Comparison of ENCODE assay signal across 35 cellular contexts in genomic region chr19:13742756-13743155, GRCh38. TPM values are rescaled to one million over a fixed set of nuclear protein-coding genes. Genes with fewer than 3 reads are reported as not detected.
DNase-seq lines count a peak whose midpoint lies in the region; ATAC-seq, FAIRE-seq and TF ChIP-seq lines count a peak whose summit lies in the region.
"Had no signal": no experiment of that assay in that cellular context is flagged by ENCODE, and none has a peak within 500 bp of the region (broad histone marks: within the 10 kb centered on the region; RNA-seq: fewer than 3 reads in every experiment).

No MANE protein-coding gene starts in this region.

- H3K27me3 ChIP-seq in HUES64 (ENCODE audit: insufficient read depth, low read length) (no peaks in the 10 kb centered on the region), bronchial epithelial cell (ENCODE audit: control insufficient read depth, insufficient read depth, low read length) (no peaks in the 10 kb centered on the region), upper lobe of left lung (no peaks in the 10 kb centered on the region)
- H3K27me3 ChIP-seq: breast epithelium, colonic mucosa, gastroesophageal sphincter, uterus had no signal

- ATAC-seq in upper lobe of left lung (ENCODE audit: low FRiP score in 2 of 2), result no peak
- no peak for ATAC-seq in HG03280 (IDR thresholded peaks at IDR 0.05; ENCODE audit: unreplicated experiment)
- ATAC-seq: activated T-cell treated with anti-CD3 and anti-CD28 coated beads, Interleukin-2, amount 50 U/mL, for 72 hours; CD8-positive, alpha-beta T cell; effector memory CD8-positive, alpha-beta T cell; esophagus mucosa; gastroesophageal sphincter; naive thymus-derived CD8-positive, alpha-beta T cell; stimulated activated naive CD8-positive, alpha-beta T cell treated with anti-CD3 and anti-CD28 coated beads, Interleukin-15, Interleukin-2, amounts not matched to agents 100 U/mL and 50 U/mL, for 24 hours had no signal

- H3K9ac ChIP-seq in HUES64 (ENCODE audit: low read depth, low read length), result peak overlapping the region; percentile 31; the same call in 1 of the 2 replicates

- H3K27ac ChIP-seq in HUES64 (ENCODE audit: low read depth, low read length) (no peak overlapping the region), caudate nucleus (ENCODE audit: low read depth, low read length) (no peak overlapping the region), upper lobe of left lung (peak overlapping the region in 1 of 4 donors; percentile 52)
- H3K27ac ChIP-seq: breast epithelium, colonic mucosa, gastroesophageal sphincter, left ventricle myocardium inferior, thoracic aorta, uterus had no signal

- 92% methylated on average over 1 of the region's 1 CpG for WGBS in HUES64
- 92 to 100% methylated on average over 1 of the region's 1 CpG for WGBS in upper lobe of left lung, 2 donors

- TF ChIP-seq POLR2A in upper lobe of left lung (IDR thresholded peaks at IDR 0.05), result no peak

- TF ChIP-seq CTCF in bronchial epithelial cell (IDR thresholded peaks at IDR 0.05; ENCODE audit: insufficient read depth, low read length, severe bottlenecking), result no peak
- TF ChIP-seq CTCF in upper lobe of left lung (IDR thresholded peaks at IDR 0.05), result no peak

- peak; percentile 55 for DNase-seq in Daoy (ENCODE audit: low read depth)
- peak; percentile 35 for DNase-seq in bronchial epithelial cell (ENCODE audit: low read depth)
- no peak for DNase-seq in NCI-H345 treated with DMSO at 0.1 percent for 48 hours (lab: John Stamatoyannopoulos, UW; ENCODE audit: unreplicated experiment)
- DNase-seq in caudate nucleus (lab: John Stamatoyannopoulos, UW), result no peak
- DNase-seq in upper lobe of left lung, result no peak
- DNase-seq: activated B cell treated with CpG ODN at 0.5 μM for 24 hours; activated naive CD4-positive, alpha-beta T cell treated with anti-CD3 and anti-CD28 coated beads, Interleukin-2, amount 10 ng/mL, durations not matched to agents 7 days and 5 days; activated T-cell treated with anti-CD3 and anti-CD28 coated beads, Interleukin-2, amount 50 U/mL, for 72 hours; AML-193; amygdala; CD8-positive, alpha-beta T cell; colonic mucosa; effector memory CD8-positive, alpha-beta T cell; left ventricle myocardium inferior; naive thymus-derived CD8-positive, alpha-beta T cell; NCI-H1092; NCI-H187; NCI-H2171; NCI-H524; occipital lobe; retina; SHP77 treated with DMSO at 0.1 percent for 48 hours; stimulated activated naive CD8-positive, alpha-beta T cell treated with anti-CD3 and anti-CD28 coated beads, Interleukin-15, Interleukin-2, amounts not matched to agents 100 U/mL and 50 U/mL, for 24 hours; uterus had no signal

- H3K4me1 ChIP-seq in HUES64 (ENCODE audit: insufficient read depth, low read length), result peaks cover 11% of the 10 kb centered on the region
- peaks cover 0 to 14% (median 2%) of the 10 kb centered on the region in 4 donors for H3K4me1 ChIP-seq in upper lobe of left lung
- H3K4me1 ChIP-seq: breast epithelium, gastroesophageal sphincter, uterus had no signal

- H3K9me3 ChIP-seq in HUES64 (ENCODE audit: insufficient read depth, low read depth, low read length), result no peaks in the 10 kb centered on the region
- no peaks in the 10 kb centered on the region for H3K9me3 ChIP-seq in iPS-18c (ENCODE audit: control insufficient read depth, insufficient read depth, low read length)
- no peaks in the 10 kb centered on the region for H3K9me3 ChIP-seq in upper lobe of left lung
- H3K9me3 ChIP-seq: breast epithelium, colonic mucosa, gastroesophageal sphincter, left ventricle myocardium inferior, thoracic aorta, uterus had no signal

- TF ChIP-seq EP300 in upper lobe of left lung (IDR thresholded peaks at IDR 0.05), result no peak

- H3K4me3 ChIP-seq in HUES64 (ENCODE audit: low read length), result no peak overlapping the region
- H3K4me3 ChIP-seq in bronchial epithelial cell (ENCODE audit: low read depth, low read length), result no peak overlapping the region
- H3K4me3 ChIP-seq in iPS-18c (ENCODE audit: insufficient read depth, low read depth, low read length), result peak overlapping the region; percentile 3; the same call in 1 of the 2 replicates
- no peak overlapping the region for H3K4me3 ChIP-seq in upper lobe of left lung
- H3K4me3 ChIP-seq: breast epithelium, colonic mucosa, gastroesophageal sphincter, left ventricle myocardium inferior, skin epidermis, thoracic aorta, uterus had no signal

- H3K36me3 ChIP-seq in HUES64 (ENCODE audit: insufficient read depth, low read length) (0 out of 2 replicates have a peak, but pooled peaks cover 3% of the 10 kb centered on the region), bronchial epithelial cell (ENCODE audit: control insufficient read depth, insufficient read depth, low read length) (no peaks in the 10 kb centered on the region), upper lobe of left lung (no peaks in the 10 kb centered on the region)
- H3K36me3 ChIP-seq: breast epithelium, colonic mucosa, gastroesophageal sphincter, left ventricle myocardium inferior, thoracic aorta, uterus had no signal

- no peak for FAIRE-seq in bronchial epithelial cell (lab: Jason Lieb, UNC)
- FAIRE-seq: A204.1, G401.6, islet of Langerhans had no signal

RNA-seq across cellular contexts. Expression of gene MRI1, which starts 21.6 kb away (rescaled TPM):
- total RNA-seq in Daoy (2014; rRNA removed; shearing (Covaris generic)), result 58.6 and 65.2 TPM in 2 replicates
- polyA plus RNA-seq in HUES64 (2013, experiment 1 of 2), result 11.9 TPM
- 10.8 TPM for polyA plus RNA-seq in HUES64 (2013, experiment 2 of 2)
- 16.6 and 27.9 TPM in 2 replicates for total RNA-seq in bronchial epithelial cell
- total RNA-seq in upper lobe of left lung, result 100 to 1,000 TPM in 2 of 6 donors, 10 to 100 TPM in 4; 29.4 to 155 (median 42.3) TPM

RNA-seq across cellular contexts. Expression of gene C19orf53, which starts 31.5 kb away (rescaled TPM):
- 214 and 231 TPM in 2 replicates for total RNA-seq in Daoy (2014; rRNA removed; shearing (Covaris generic))
- polyA plus RNA-seq in HUES64 (2013, experiment 1 of 2), result 134 TPM
- polyA plus RNA-seq in HUES64 (2013, experiment 2 of 2), result 150 TPM
- 45.8 and 55.5 TPM in 2 replicates for total RNA-seq in bronchial epithelial cell
- 100 to 1,000 TPM in 3 of 6 donors, 10 to 100 TPM in 2, 1 to 10 TPM in 1; 9.4 to 158 (median 96.5) TPM for total RNA-seq in upper lobe of left lung

RNA-seq across cellular contexts. Expression of gene ZSWIM4, which starts 52.5 kb away (rescaled TPM):
- 4.6 and 5.4 TPM in 2 replicates for total RNA-seq in Daoy (2014; rRNA removed; shearing (Covaris generic))
- polyA plus RNA-seq in HUES64 (2013, experiment 1 of 2), result 15.5 TPM
- 16.8 TPM for polyA plus RNA-seq in HUES64 (2013, experiment 2 of 2)
- total RNA-seq in bronchial epithelial cell, result 3.2 and 5.1 TPM in 2 replicates
- 10 to 100 TPM in 4 of 6 donors, 1 to 10 TPM in 2; 7.3 to 22.6 (median 10.1) TPM for total RNA-seq in upper lobe of left lung

Comparison
In these comparisons a context has a peak if more than half of its experiments do, and no peak if none do; other contexts are left out.
1. DNase-seq: peak in Daoy (single experiment) and bronchial epithelial cell (single experiment); none in NCI-H345 treated with DMSO at 0.1 percent for 48 hours (single experiment), caudate nucleus (0 of 61) and upper lobe of left lung (0 of 2).